ENCODE assay signal across 3 cellular contexts in the genomic region with DNA sequence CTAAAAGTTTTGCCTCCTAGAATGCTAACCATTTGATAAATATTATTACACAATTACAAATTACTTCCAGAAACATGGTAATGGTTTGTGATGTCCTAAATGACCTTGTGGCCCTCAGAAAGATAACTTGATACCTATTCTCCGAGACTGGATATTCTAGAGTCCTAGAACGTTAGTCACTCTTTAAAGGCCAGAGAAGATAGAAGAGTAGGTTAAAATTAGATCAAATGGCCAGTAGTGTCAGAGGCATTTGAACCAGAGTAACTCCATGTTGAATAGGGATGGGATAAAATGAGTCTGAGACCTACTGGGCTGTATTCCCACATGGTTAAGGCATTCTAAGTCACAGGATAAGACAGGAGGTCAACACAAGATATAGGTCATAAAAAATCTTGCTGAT.
"Had no signal": no experiment of that assay in that cellular context is flagged by ENCODE, and none has a peak within 500 bp of the region (broad histone marks: within the 10 kb centered on the region; RNA-seq: fewer than 3 reads in every experiment).

No MANE protein-coding gene starts in this region.

- DNase-seq: GDM1, GF-D8 had no signal

- H3K4me3 ChIP-seq: GM12878 had no signal
